In genomic region chr3:140941434-140942220, GRCh38 we compare ENCODE assay signal across 8 cellular contexts. TPM values are rescaled to one million over a fixed set of nuclear protein-coding genes. Genes with fewer than 3 reads are reported as not detected.
DNase-seq lines count a peak whose midpoint lies in the region; ATAC-seq and TF ChIP-seq lines count a peak whose summit lies in the region.

A gene with protein sequence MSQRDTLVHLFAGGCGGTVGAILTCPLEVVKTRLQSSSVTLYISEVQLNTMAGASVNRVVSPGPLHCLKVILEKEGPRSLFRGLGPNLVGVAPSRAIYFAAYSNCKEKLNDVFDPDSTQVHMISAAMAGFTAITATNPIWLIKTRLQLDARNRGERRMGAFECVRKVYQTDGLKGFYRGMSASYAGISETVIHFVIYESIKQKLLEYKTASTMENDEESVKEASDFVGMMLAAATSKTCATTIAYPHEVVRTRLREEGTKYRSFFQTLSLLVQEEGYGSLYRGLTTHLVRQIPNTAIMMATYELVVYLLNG (plus strand): TSS chr3:140941836. CDS start chr3:140942055, 219 bp downstream.

- DNase-seq in DMS153 (lab: John Stamatoyannopoulos, UW) (peak; percentile 99), PC-9 (peak; percentile 96), erythroblast (lab: John Stamatoyannopoulos, UW) (peak; percentile 99)
- DNase-seq in Jurkat, Clone E6-1 (ENCODE audit: low read depth, low spot score), result peak; percentile 98
- peak; percentile 92 for DNase-seq in activated T-cell treated with anti-CD3 and anti-CD28 coated beads, Interleukin-2, amount 50 U/mL, for 1 hour
- DNase-seq in stimulated activated CD8-positive, alpha-beta memory T cell treated with anti-CD3 and anti-CD28 coated beads, Interleukin-4, amount 100 ng/mL, for 48 hours, result peak; percentile 97

- no TSS peak for BruUV-seq in PC-9 (replicated peaks; lab: Mats Ljungman, UMichigan)

- no peaks in the 10 kb centered on the region for H3K9me2 ChIP-seq in PC-9 (ENCODE audit: insufficient read depth)

- peak within 1 kb of the TSS; percentile 96 for H3K4me2 ChIP-seq in PC-9

- CTCF ChIA-PET in PC-9 (lab: Charles Lee), result no interaction called here

- TF ChIP-seq CTCF in PC-9 (conservative IDR thresholded peaks at IDR 0.05), result no peak

- no peaks in the 10 kb centered on the region for H3K9me3 ChIP-seq in PC-9 (ENCODE audit: insufficient read depth, low read depth)
- no peaks in the 10 kb centered on the region for H3K9me3 ChIP-seq in mucosa of rectum (ENCODE audit: control insufficient read depth in 2 of 2, low read length in 2 of 2)

- peak; percentile 95 for ATAC-seq in GM21619 (IDR thresholded peaks at IDR 0.05; ENCODE audit: unreplicated experiment)

- H3F3A ChIP-seq in PC-9 (ENCODE audit: insufficient read depth, low read depth), result 0 out of 2 replicates have a peak, but pooled peaks cover 8% of the 10 kb centered on the region

- peak; percentile 94 for TF ChIP-seq POLR2A in erythroblast (IDR thresholded peaks at IDR 0.05; ENCODE audit: low read length)

- intact Hi-C loops in PC-9 (cut with micrococcal nuclease; ENCODE audit: unreplicated experiment), result no loop called here

- H3K9ac ChIP-seq in mucosa of rectum (ENCODE audit: low read depth in 1 of 2, low read length in 2 of 2), result peak within 1 kb of the TSS; percentile 93 to 95

- peak within 1 kb of the TSS; percentile 86 for H3K4me3 ChIP-seq in Jurkat, Clone E6-1 (ENCODE audit: low read length)
- H3K4me3 ChIP-seq in PC-9, result peak within 1 kb of the TSS; percentile 76
- peak within 1 kb of the TSS; percentile 86 to 91 for H3K4me3 ChIP-seq in mucosa of rectum (ENCODE audit: low read length in 2 of 2)

- POLR2A ChIA-PET in PC-9 (lab: Charles Lee; ENCODE audit: unreplicated experiment), result no interaction called here

- H3K27ac ChIP-seq in PC-9 (peak within 1 kb of the TSS; percentile 77), mucosa of rectum (ENCODE audit: low read depth in 2 of 2, low read length in 2 of 2) (peak within 1 kb of the TSS; percentile 97)

- peaks cover 46% of the 10 kb centered on the region for H3K79me2 ChIP-seq in PC-9 (ENCODE audit: low read depth)

- H3K4me1 ChIP-seq in PC-9 (replicated peaks; ENCODE audit: insufficient read depth) (peaks cover 18% of the 10 kb centered on the region), mucosa of rectum (ENCODE audit: control insufficient read depth in 2 of 2, insufficient read depth in 2 of 2, low read length in 2 of 2) (peaks cover 0 to 21% of the 10 kb centered on the region in 2 donors)

- no peaks in the 10 kb centered on the region for H3K36me3 ChIP-seq in PC-9 (ENCODE audit: low read depth)
- no peaks in the 10 kb centered on the region for H3K36me3 ChIP-seq in mucosa of rectum (ENCODE audit: control insufficient read depth in 2 of 2, insufficient read depth in 2 of 2, low read length in 2 of 2)

- H2AFZ ChIP-seq in PC-9, result peak within 1 kb of the TSS; percentile 87

- H4K20me1 ChIP-seq in PC-9 (ENCODE audit: insufficient read depth), result peaks cover 29% of the 10 kb centered on the region

- H3K27me3 ChIP-seq in PC-9 (ENCODE audit: insufficient read depth, low read depth), result no peaks in the 10 kb centered on the region
- no peaks in the 10 kb centered on the region for H3K27me3 ChIP-seq in mucosa of rectum (ENCODE audit: control insufficient read depth in 2 of 2, insufficient read depth in 2 of 2, low read length in 2 of 2)

RNA-seq across cellular contexts. Expression of the gene that starts here (rescaled TPM):
- 41.4 TPM for polyA plus RNA-seq in Jurkat, Clone E6-1 (2012; ENCODE audit: insufficient read depth, insufficient read length)
- 76.5 and 90.1 TPM in 2 replicates for total RNA-seq in PC-9 (2021)

Comparison
In these comparisons a context has a peak if more than half of its experiments do, and no peak if none do; other contexts are left out.
1. Peak in every context shown above with its lines: DNase-seq, ATAC-seq, H3K4me3 ChIP-seq and H3K27ac ChIP-seq.